Comparison of ENCODE assay signal across 8 cellular contexts in the genomic region with DNA sequence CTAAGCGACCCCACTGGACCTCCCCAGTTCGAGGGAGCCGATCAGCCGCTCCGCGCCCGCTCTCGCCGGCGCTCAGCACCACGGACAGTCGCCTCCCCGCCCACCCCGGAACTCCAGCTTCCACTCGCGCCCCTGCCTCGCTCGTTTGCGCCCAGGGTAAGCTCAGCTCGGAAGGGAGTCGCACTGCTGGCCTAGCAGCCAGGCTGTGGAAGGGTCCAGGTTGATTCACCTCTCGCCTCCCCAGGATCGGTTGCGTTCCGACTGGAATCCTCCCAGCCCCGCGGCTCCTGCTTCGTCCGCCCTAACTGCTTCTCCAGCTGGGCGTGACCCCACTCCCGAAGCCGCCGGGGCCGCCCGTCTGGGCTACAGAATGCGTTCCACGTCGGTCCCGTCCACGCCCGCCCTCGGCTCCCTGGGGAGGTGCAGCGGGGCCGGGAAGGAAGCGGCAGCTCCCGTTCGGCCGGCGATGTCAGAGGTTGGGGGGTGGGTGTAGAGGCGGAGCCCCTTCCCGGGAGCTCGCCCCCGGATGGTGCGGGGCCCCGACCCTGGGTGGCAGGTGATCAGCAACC. TPM values are rescaled to one million over a fixed set of nuclear protein-coding genes. Genes with fewer than 3 reads are reported as not detected.
DNase-seq lines count a peak whose midpoint lies in the region; ATAC-seq, FAIRE-seq and TF ChIP-seq lines count a peak whose summit lies in the region.

No MANE protein-coding gene starts in this region.

- no peaks in the 10 kb centered on the region for H3K36me3 ChIP-seq in HepG2 (replicated peaks in 1 of 2; ENCODE audit: control insufficient read depth in 1 of 2, insufficient read depth in 2 of 2, low read length in 2 of 2)

- H3K9me3 Mint-ChIP-seq in T-cell, result peaks cover 6 to 15% (median 14%) of the 10 kb centered on the region in 3 donors
- no peaks in the 10 kb centered on the region for H3K9me3 Mint-ChIP-seq in dendritic cell treated with granulocyte-macrophage colony-stimulating factor and Interleukin-4, amounts not matched to agents 40 ng/mL and 50 ng/mL, for 4 days
- peaks cover 15% of the 10 kb centered on the region for H3K9me3 Mint-ChIP-seq in stimulated activated memory B cell treated with anti-CD40 and anti-IgM and Interleukin-4, amounts not matched to agents 10 μg/mL and 1 μg/mL and 100 μg/mL, for 72 hours

- in situ Hi-C loops in HepG2 (cut with HindIII; ENCODE audit: extremely low pct_ligation_motif_present, low pct_unique_long_range_greater_than_20kb), result no loop called here

- H3K4me2 ChIP-seq in HepG2 (ENCODE audit: low read depth, low read length), result peak overlapping the region; percentile 69

- DNase-seq in COLO829 (ENCODE audit: low spot score) (peak; percentile 41), T-cell (peak in 19 of 34 experiments; percentile 4 to 34 (median 20)), HepG2 (ENCODE audit: low spot score) (no peak), occipital lobe (lab: John Stamatoyannopoulos, UW) (no peak)
- no peak for DNase-seq in NK-92 treated with Interleukin-12 subunit alpha and Interleukin-12 subunit beta, amount 100 ng/mL, for 24 hours (lab: John Stamatoyannopoulos, UW)

- peaks cover 14 to 24% (median 16%) of the 10 kb centered on the region in 3 donors for H3K4me1 Mint-ChIP-seq in T-cell
- H3K4me1 Mint-ChIP-seq in dendritic cell treated with granulocyte-macrophage colony-stimulating factor and Interleukin-4, amounts not matched to agents 40 ng/mL and 50 ng/mL, for 4 days (ENCODE audit: low read depth), result peaks cover 13% of the 10 kb centered on the region
- peaks cover 13% of the 10 kb centered on the region for H3K4me1 Mint-ChIP-seq in stimulated activated memory B cell treated with anti-CD40 and anti-IgM and Interleukin-4, amounts not matched to agents 10 μg/mL and 1 μg/mL and 100 μg/mL, for 72 hours

- TF ChIP-seq EP300 in HepG2 (IDR thresholded peaks at IDR 0.05; ENCODE audit: low read depth in 2 of 2, low read length in 2 of 2) (no peak), HepG2 (CRISPR knock-in tag; IDR thresholded peaks at IDR 0.05; ENCODE audit: borderline replicate concordance) (no peak)

- no peaks in the 10 kb centered on the region for H3K9me3 ChIP-seq in HepG2 (ENCODE audit: low read length)

- no peak overlapping the region for H3K27ac Mint-ChIP-seq in T-cell
- no peak overlapping the region for H3K27ac Mint-ChIP-seq in dendritic cell treated with granulocyte-macrophage colony-stimulating factor and Interleukin-4, amounts not matched to agents 40 ng/mL and 50 ng/mL, for 4 days
- H3K27ac Mint-ChIP-seq in stimulated activated memory B cell treated with anti-CD40 and anti-IgM and Interleukin-4, amounts not matched to agents 10 μg/mL and 1 μg/mL and 100 μg/mL, for 72 hours, result no peak overlapping the region

- WGBS in HepG2 (ENCODE audit: low lambda C conversion rate), result 5% methylated on average over 11 of the region's 55 CpGs

- no peak overlapping the region for H3K27ac ChIP-seq in HepG2 (ENCODE audit: extremely low read length, insufficient read depth, low read length)

- H3K4me3 Mint-ChIP-seq in T-cell, result peak overlapping the region; percentile 44 to 66 (median 64)
- H3K4me3 Mint-ChIP-seq in dendritic cell treated with granulocyte-macrophage colony-stimulating factor and Interleukin-4, amounts not matched to agents 40 ng/mL and 50 ng/mL, for 4 days, result peak overlapping the region; percentile 70
- peak overlapping the region; percentile 42 for H3K4me3 Mint-ChIP-seq in stimulated activated memory B cell treated with anti-CD40 and anti-IgM and Interleukin-4, amounts not matched to agents 10 μg/mL and 1 μg/mL and 100 μg/mL, for 72 hours

- TF ChIP-seq RAD21 in HepG2 (CRISPR knock-in tag; IDR thresholded peaks at IDR 0.05), result no peak

- H3K27me3 Mint-ChIP-seq in T-cell, result peaks cover 40 to 51% of the 10 kb centered on the region in 2 donors
- peaks cover 55% of the 10 kb centered on the region for H3K27me3 Mint-ChIP-seq in dendritic cell treated with granulocyte-macrophage colony-stimulating factor and Interleukin-4, amounts not matched to agents 40 ng/mL and 50 ng/mL, for 4 days
- H3K27me3 Mint-ChIP-seq in stimulated activated memory B cell treated with anti-CD40 and anti-IgM and Interleukin-4, amounts not matched to agents 10 μg/mL and 1 μg/mL and 100 μg/mL, for 72 hours, result peaks cover 45% of the 10 kb centered on the region

- intact Hi-C loops in dendritic cell treated with granulocyte-macrophage colony-stimulating factor and Interleukin-4, amounts not matched to agents 40 ng/mL and 50 ng/mL, for 4 days (cut with micrococcal nuclease), result no loop called here
- intact Hi-C loops in HepG2 (cut with micrococcal nuclease; ENCODE audit: unreplicated experiment), result no loop called here

- H3K4me3 ChIP-seq in HepG2 (replicated peaks in 1 of 3; ENCODE audit: insufficient read depth in 1 of 3, low read depth in 2 of 3, low read length in 3 of 3), result peak overlapping the region; percentile 34 to 66 (median 56); a peak in 4 of 6 replicates

- POLR2A ChIA-PET in T-cell (lab: Charles Lee) (no interaction called here), HepG2 (lab: Yijun Ruan, JAX) (no interaction called here)

- no peaks in the 10 kb centered on the region; the same call in 1 of the 2 replicates for H3K4me1 ChIP-seq in HepG2 (ENCODE audit: insufficient read depth, low read length)

- no TSS peak for BruUV-seq in HepG2 (replicated peaks; lab: Mats Ljungman, UMichigan)

- no peaks in the 10 kb centered on the region for H3K36me3 Mint-ChIP-seq in T-cell
- no peaks in the 10 kb centered on the region for H3K36me3 Mint-ChIP-seq in dendritic cell treated with granulocyte-macrophage colony-stimulating factor and Interleukin-4, amounts not matched to agents 40 ng/mL and 50 ng/mL, for 4 days (ENCODE audit: low read depth)
- H3K36me3 Mint-ChIP-seq in stimulated activated memory B cell treated with anti-CD40 and anti-IgM and Interleukin-4, amounts not matched to agents 10 μg/mL and 1 μg/mL and 100 μg/mL, for 72 hours, result peaks cover 6% of the 10 kb centered on the region

- H3K27me3 ChIP-seq in HepG2 (ENCODE audit: control insufficient read depth in 1 of 2, insufficient read depth in 2 of 2, low read length in 2 of 2), result peaks cover 3 to 18% of the 10 kb centered on the region in 2 experiments; a peak in 2 of 5 replicates

- no peaks in the 10 kb centered on the region for H4K20me1 ChIP-seq in HepG2 (ENCODE audit: insufficient read depth, low read length)

- no peaks in the 10 kb centered on the region for H3K79me2 ChIP-seq in HepG2 (ENCODE audit: insufficient read depth, low read length)

- ATAC-seq in HG02678 (IDR thresholded peaks at IDR 0.05; ENCODE audit: unreplicated experiment) (peak; percentile 37), T-cell (replicated peaks in 1 of 4) (peak; percentile 45 to 83 (median 52)), HepG2 (peak; percentile 87)
- ATAC-seq in stimulated activated memory B cell treated with anti-CD40 and anti-IgM and Interleukin-4, amounts not matched to agents 10 μg/mL and 1 μg/mL and 100 μg/mL, for 72 hours, result no peak

- FAIRE-seq in HepG2 (lab: Jason Lieb, UNC), result no peak

- no peak overlapping the region for H2AFZ ChIP-seq in HepG2 (ENCODE audit: low read length)

- TF ChIP-seq CTCF in HepG2 (CRISPR knock-in tag; IDR thresholded peaks at IDR 0.05), result no peak

- CTCF ChIA-PET in T-cell (lab: Charles Lee) (interaction anchor here (0.6 to 1.3 kb wide), 4 partner anchors 26 to 102 kb away, joined by 3 to 6 read pairs (median 4); no protein-coding TSS in a partner anchor), HepG2 (lab: Yijun Ruan, JAX; ENCODE audit: low intra/inter-chr PET ratio, low total read pairs) (no interaction called here)

- TF ChIP-seq POLR2A in HepG2 (IDR thresholded peaks at IDR 0.05; ENCODE audit: insufficient read depth in 1 of 2, low read depth in 2 of 2, low read length in 2 of 2), result no peak

- H3K9ac ChIP-seq in HepG2 (ENCODE audit: insufficient read depth, low read depth, low read length), result no peak overlapping the region

TF ChIP-seq in HepG2, 621 proteins besides CTCF, POLR2A, EP300 and RAD21 (continues in another document):
- TF ChIP-seq ZNF224 (CRISPR knock-in tag; IDR thresholded peaks at IDR 0.05) (0 out of 2 replicates have a peak, but pooled peaks have one; percentile 30), ZNF703 (CRISPR knock-in tag; IDR thresholded peaks at IDR 0.05; ENCODE audit: borderline replicate concordance) (0 out of 2 replicates have a peak, but pooled peaks have one; percentile 41), JARID2 (CRISPR knock-in tag; IDR thresholded peaks at IDR 0.05; ENCODE audit: insufficient replicate concordance) (no peak), SRY (CRISPR knock-in tag; IDR thresholded peaks at IDR 0.05) (peak; percentile 85; the same call in 1 of the 2 replicates), HOXA5 (CRISPR knock-in tag; IDR thresholded peaks at IDR 0.05) (peak; percentile 46; the same call in 1 of the 2 replicates), ZNF891 (CRISPR knock-in tag; IDR thresholded peaks at IDR 0.05) (0 out of 2 replicates have a peak, but pooled peaks have one; percentile 30), SP140L (CRISPR knock-in tag; IDR thresholded peaks at IDR 0.05; ENCODE audit: borderline replicate concordance) (no peak)

RNA-seq across cellular contexts. Expression of a gene that starts 0.3 kb away (rescaled TPM):
- not detected for total RNA-seq in T-cell
- 0.07 TPM in 1 of 2 replicates, not detected in the other for total RNA-seq in HepG2 (2016; rRNA removed; fragmentation: Illumina TruSeq; extraction: Trizol)
- total RNA-seq in HepG2 (2016; cell fraction: cytosol; rRNA removed; fragmentation: Illumina TruSeq; extraction: Trizol; ENCODE audit: low read depth), result not detected in 2 replicates
- total RNA-seq in HepG2 (2016; cell fraction: insoluble cytoplasmic fraction; rRNA removed; fragmentation: Illumina TruSeq; extraction: Trizol), result 0.11 TPM in 1 of 2 replicates, not detected in the other
- 0.03 TPM in 1 of 2 replicates, not detected in the other for total RNA-seq in HepG2 (2016; cell fraction: membrane; rRNA removed; fragmentation: Illumina TruSeq; extraction: Trizol)
- not detected in 2 replicates for total RNA-seq in HepG2 (2016; cell fraction: nucleus; rRNA removed; fragmentation: Illumina TruSeq; extraction: Trizol)
- 0.05 and 0.11 TPM in 2 replicates for polyA plus RNA-seq in HepG2 (2011; rRNA removed)
- 0.04 and 0.07 TPM in 2 replicates for polyA plus RNA-seq in HepG2 (2011; cell fraction: cytosol; rRNA removed)
- 0.06 and 0.07 TPM in 2 replicates for polyA plus RNA-seq in HepG2 (2011; cell fraction: nucleus; rRNA removed)
- 0.05 and 0.07 TPM in 2 replicates for polyA plus RNA-seq in HepG2 (2012)
- not detected in 2 replicates for polyA plus RNA-seq in HepG2 (2016; cell fraction: cytosol; fragmentation: Illumina TruSeq; extraction: Trizol; ENCODE audit: low read depth)
- not detected in 2 replicates for polyA plus RNA-seq in HepG2 (2016; cell fraction: insoluble cytoplasmic fraction; fragmentation: Illumina TruSeq; extraction: Trizol; ENCODE audit: low read depth)
- polyA plus RNA-seq in HepG2 (2016; cell fraction: membrane; fragmentation: Illumina TruSeq; extraction: Trizol; ENCODE audit: low read depth), result not detected in 2 replicates
- 0.11 and 0.40 TPM in 2 replicates for polyA plus RNA-seq in HepG2 (2016; cell fraction: nucleus; fragmentation: Illumina TruSeq; extraction: Trizol; ENCODE audit: insufficient read depth, low read depth)
- 0.05 TPM in 1 of 2 replicates, not detected in the other for polyA minus RNA-seq in HepG2 (2011; rRNA and poly(A)+ RNA removed; ENCODE audit: low replicate concordance)
- 0.20 TPM in 1 of 2 replicates, not detected in the other for polyA minus RNA-seq in HepG2 (2011; cell fraction: cytosol; rRNA and poly(A)+ RNA removed)
- 0.12 and 0.52 TPM in 2 replicates for polyA minus RNA-seq in HepG2 (2011; cell fraction: nucleus; rRNA and poly(A)+ RNA removed)
- total RNA-seq in occipital lobe, result 54.4 TPM

Comparison
In these comparisons a context has a peak if more than half of its experiments do, and no peak if none do; other contexts are left out.
1. DNase-seq: peak in COLO829 (single experiment) and T-cell (19 of 34); none in HepG2 (single experiment), occipital lobe (single experiment) and NK-92 treated with Interleukin-12 subunit alpha and Interleukin-12 subunit beta, amount 100 ng/mL, for 24 hours (single experiment).
2. RNA of a gene that starts 0.3 kb away (total RNA-seq): 54.4 TPM in occipital lobe (single experiment); 0.03 to 0.11 TPM in HepG2 and not detected in T-cell; every median in the first group is over 10 times any median in the second.
3. Peak in every context shown above with its lines, with median percentiles within 50 percentile points of each other: H3K4me3 Mint-ChIP-seq.